3 cellular contexts compared by ENCODE assay signal in genomic region chr16:2827831-2828520, GRCh38.
TF ChIP-seq lines count a peak whose summit lies in the region.

No MANE protein-coding gene starts in this region.

TF ChIP-seq in SK-N-SH, 30 proteins besides CTCF, POLR2A, EP300 and RAD21:
- no peak for TF ChIP-seq IRF3 (IDR thresholded peaks at IDR 0.05; ENCODE audit: low read depth, low read length)
- no peak for TF ChIP-seq SIN3A (IDR thresholded peaks at IDR 0.05; ENCODE audit: borderline replicate concordance, low read depth, low read length)
- no peak for TF ChIP-seq GATA2 (CRISPR knock-in tag; IDR thresholded peaks at IDR 0.05)
- TF ChIP-seq, protein P1, sequence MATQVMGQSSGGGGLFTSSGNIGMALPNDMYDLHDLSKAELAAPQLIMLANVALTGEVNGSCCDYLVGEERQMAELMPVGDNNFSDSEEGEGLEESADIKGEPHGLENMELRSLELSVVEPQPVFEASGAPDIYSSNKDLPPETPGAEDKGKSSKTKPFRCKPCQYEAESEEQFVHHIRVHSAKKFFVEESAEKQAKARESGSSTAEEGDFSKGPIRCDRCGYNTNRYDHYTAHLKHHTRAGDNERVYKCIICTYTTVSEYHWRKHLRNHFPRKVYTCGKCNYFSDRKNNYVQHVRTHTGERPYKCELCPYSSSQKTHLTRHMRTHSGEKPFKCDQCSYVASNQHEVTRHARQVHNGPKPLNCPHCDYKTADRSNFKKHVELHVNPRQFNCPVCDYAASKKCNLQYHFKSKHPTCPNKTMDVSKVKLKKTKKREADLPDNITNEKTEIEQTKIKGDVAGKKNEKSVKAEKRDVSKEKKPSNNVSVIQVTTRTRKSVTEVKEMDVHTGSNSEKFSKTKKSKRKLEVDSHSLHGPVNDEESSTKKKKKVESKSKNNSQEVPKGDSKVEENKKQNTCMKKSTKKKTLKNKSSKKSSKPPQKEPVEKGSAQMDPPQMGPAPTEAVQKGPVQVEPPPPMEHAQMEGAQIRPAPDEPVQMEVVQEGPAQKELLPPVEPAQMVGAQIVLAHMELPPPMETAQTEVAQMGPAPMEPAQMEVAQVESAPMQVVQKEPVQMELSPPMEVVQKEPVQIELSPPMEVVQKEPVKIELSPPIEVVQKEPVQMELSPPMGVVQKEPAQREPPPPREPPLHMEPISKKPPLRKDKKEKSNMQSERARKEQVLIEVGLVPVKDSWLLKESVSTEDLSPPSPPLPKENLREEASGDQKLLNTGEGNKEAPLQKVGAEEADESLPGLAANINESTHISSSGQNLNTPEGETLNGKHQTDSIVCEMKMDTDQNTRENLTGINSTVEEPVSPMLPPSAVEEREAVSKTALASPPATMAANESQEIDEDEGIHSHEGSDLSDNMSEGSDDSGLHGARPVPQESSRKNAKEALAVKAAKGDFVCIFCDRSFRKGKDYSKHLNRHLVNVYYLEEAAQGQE (IDR thresholded peaks at IDR 0.05; ENCODE audit: low read depth, low read length), result peak; percentile 88
- TF ChIP-seq FOSL2 (IDR thresholded peaks at IDR 0.05; ENCODE audit: borderline replicate concordance, low read depth), result no peak

TF ChIP-seq in SK-N-SH treated with all-trans-retinoic acid at 6 μM for 48 hours, 23 proteins besides CTCF, POLR2A, EP300 and RAD21:
- no peak for TF ChIP-seq PPARA (CRISPR knock-in tag; IDR thresholded peaks at IDR 0.05; ENCODE audit: borderline replicate concordance)
- no peak for TF ChIP-seq POU6F1 (CRISPR knock-in tag; IDR thresholded peaks at IDR 0.05; ENCODE audit: borderline replicate concordance, low read depth)
- no peak for TF ChIP-seq ZC3H10 (CRISPR knock-in tag; IDR thresholded peaks at IDR 0.05)
- no peak for TF ChIP-seq ARNTL (CRISPR knock-in tag; IDR thresholded peaks at IDR 0.05; ENCODE audit: borderline replicate concordance, low read depth)
- no peak for TF ChIP-seq ZNF8 (CRISPR knock-in tag; IDR thresholded peaks at IDR 0.05)
- no peak for TF ChIP-seq RARB (CRISPR knock-in tag; IDR thresholded peaks at IDR 0.05)
- TF ChIP-seq ZNF70 (CRISPR knock-in tag; IDR thresholded peaks at IDR 0.05), result no peak
- TF ChIP-seq, protein P2, sequence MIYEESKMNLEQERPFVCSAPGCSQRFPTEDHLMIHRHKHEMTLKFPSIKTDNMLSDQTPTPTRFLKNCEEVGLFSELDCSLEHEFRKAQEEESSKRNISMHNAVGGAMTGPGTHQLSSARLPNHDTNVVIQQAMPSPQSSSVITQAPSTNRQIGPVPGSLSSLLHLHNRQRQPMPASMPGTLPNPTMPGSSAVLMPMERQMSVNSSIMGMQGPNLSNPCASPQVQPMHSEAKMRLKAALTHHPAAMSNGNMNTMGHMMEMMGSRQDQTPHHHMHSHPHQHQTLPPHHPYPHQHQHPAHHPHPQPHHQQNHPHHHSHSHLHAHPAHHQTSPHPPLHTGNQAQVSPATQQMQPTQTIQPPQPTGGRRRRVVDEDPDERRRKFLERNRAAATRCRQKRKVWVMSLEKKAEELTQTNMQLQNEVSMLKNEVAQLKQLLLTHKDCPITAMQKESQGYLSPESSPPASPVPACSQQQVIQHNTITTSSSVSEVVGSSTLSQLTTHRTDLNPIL (CRISPR knock-in tag; IDR thresholded peaks at IDR 0.05; ENCODE audit: low read depth), result no peak
- TF ChIP-seq TCF4 (CRISPR knock-in tag; IDR thresholded peaks at IDR 0.05; ENCODE audit: borderline replicate concordance), result no peak
- TF ChIP-seq OSR1 (CRISPR knock-in tag; IDR thresholded peaks at IDR 0.05), result no peak
- TF ChIP-seq, protein P3, sequence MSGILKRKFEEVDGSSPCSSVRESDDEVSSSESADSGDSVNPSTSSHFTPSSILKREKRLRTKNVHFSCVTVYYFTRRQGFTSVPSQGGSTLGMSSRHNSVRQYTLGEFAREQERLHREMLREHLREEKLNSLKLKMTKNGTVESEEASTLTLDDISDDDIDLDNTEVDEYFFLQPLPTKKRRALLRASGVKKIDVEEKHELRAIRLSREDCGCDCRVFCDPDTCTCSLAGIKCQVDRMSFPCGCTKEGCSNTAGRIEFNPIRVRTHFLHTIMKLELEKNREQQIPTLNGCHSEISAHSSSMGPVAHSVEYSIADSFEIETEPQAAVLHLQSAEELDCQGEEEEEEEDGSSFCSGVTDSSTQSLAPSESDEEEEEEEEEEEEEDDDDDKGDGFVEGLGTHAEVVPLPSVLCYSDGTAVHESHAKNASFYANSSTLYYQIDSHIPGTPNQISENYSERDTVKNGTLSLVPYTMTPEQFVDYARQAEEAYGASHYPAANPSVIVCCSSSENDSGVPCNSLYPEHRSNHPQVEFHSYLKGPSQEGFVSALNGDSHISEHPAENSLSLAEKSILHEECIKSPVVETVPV (CRISPR knock-in tag; IDR thresholded peaks at IDR 0.05), result no peak
- TF ChIP-seq ZFP30 (CRISPR knock-in tag; IDR thresholded peaks at IDR 0.05), result no peak

TF ChIP-seq in GM12878, 131 proteins besides CTCF, POLR2A, EP300 and RAD21:
- no peak for TF ChIP-seq CHD4 (IDR thresholded peaks at IDR 0.05)
- TF ChIP-seq, protein P1 (IDR thresholded peaks at IDR 0.05; ENCODE audit: low read depth, low read length), result peak; percentile 63; the same call in 1 of the 2 replicates
- no peak for TF ChIP-seq YBX1 (IDR thresholded peaks at IDR 0.05)
- no peak for TF ChIP-seq ZBTB4 (CRISPR knock-in tag; IDR thresholded peaks at IDR 0.05)
